In the genomic region with DNA sequence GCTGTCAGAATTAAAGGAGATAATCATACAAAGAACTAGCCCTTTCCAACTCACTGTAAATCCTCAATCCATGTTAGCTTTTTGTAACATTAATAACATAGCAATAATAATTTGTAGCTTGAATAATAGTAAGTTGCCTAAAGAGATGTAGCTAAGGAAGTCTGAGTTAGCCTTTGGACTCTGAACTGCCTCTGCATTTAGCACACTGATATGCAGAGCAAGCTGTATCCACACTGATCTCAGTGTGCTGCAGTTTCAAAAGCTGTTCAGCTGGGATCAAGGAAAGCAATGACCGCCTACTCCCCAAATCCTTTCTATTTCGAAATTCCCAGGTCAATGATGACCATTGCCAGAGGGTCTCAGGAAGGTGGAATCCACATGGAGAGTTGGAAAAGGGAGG, we compare ENCODE assay signal across 20 cellular contexts.
DNase-seq lines count a peak whose midpoint lies in the region; ATAC-seq and TF ChIP-seq lines count a peak whose summit lies in the region.
"Had no signal": no experiment of that assay in that cellular context is flagged by ENCODE, and none has a peak within 500 bp of the region (broad histone marks: within the 10 kb centered on the region; RNA-seq: fewer than 3 reads in every experiment).

No MANE protein-coding gene starts in this region.

- peak overlapping the region; percentile 7 for H3K27ac Mint-ChIP-seq in stimulated activated memory B cell treated with anti-CD40 and anti-IgM and Interleukin-4, amounts not matched to agents 10 μg/mL and 1 μg/mL and 100 μg/mL, for 72 hours
- H3K27ac Mint-ChIP-seq: B cell; CD8-positive, alpha-beta T cell; HFFc6 had no signal

- H3K4me3 Mint-ChIP-seq in stimulated activated memory B cell treated with anti-CD40 and anti-IgM and Interleukin-4, amounts not matched to agents 10 μg/mL and 1 μg/mL and 100 μg/mL, for 72 hours: no peak overlapping the region
- H3K4me3 Mint-ChIP-seq: B cell; CD4-positive, CD25-positive, alpha-beta regulatory T cell; CD8-positive, alpha-beta T cell; HFFc6 had no signal

- peaks cover 8% of the 10 kb centered on the region for H3K4me1 Mint-ChIP-seq in stimulated activated memory B cell treated with anti-CD40 and anti-IgM and Interleukin-4, amounts not matched to agents 10 μg/mL and 1 μg/mL and 100 μg/mL, for 72 hours
- H3K4me1 Mint-ChIP-seq: B cell had no signal

- TF ChIP-seq CTCF in cardiac muscle cell (IDR thresholded peaks at IDR 0.05; ENCODE audit: low read depth, low read length) (no peak), hepatocyte (IDR thresholded peaks at IDR 0.05; ENCODE audit: poor library complexity) (no peak)

- no peaks in the 10 kb centered on the region for H3K36me3 ChIP-seq in cardiac muscle cell
- no peaks in the 10 kb centered on the region for H3K36me3 ChIP-seq in hepatocyte (replicated peaks; ENCODE audit: insufficient read depth, low read depth)
- no peaks in the 10 kb centered on the region for H3K36me3 ChIP-seq in aorta (ENCODE audit: control insufficient read depth in 1 of 2, insufficient read depth in 2 of 2, low read length in 1 of 2)
- H3K36me3 ChIP-seq: BLaER1, HAP-1 had no signal

- no peaks in the 10 kb centered on the region for H3K36me3 Mint-ChIP-seq in stimulated activated memory B cell treated with anti-CD40 and anti-IgM and Interleukin-4, amounts not matched to agents 10 μg/mL and 1 μg/mL and 100 μg/mL, for 72 hours
- H3K36me3 Mint-ChIP-seq: CD8-positive, alpha-beta T cell had no signal

- DNase-seq in cardiac muscle cell (ENCODE audit: low read depth in 1 of 2, low spot score in 1 of 2) (no peak), right cardiac atrium (no peak), hepatocyte (ENCODE audit: low spot score) (peak; percentile 39), mucosa of gallbladder (ENCODE audit: low spot score) (peak; percentile 16), aorta (no peak), NCI-H1694 treated with DMSO at 0.1 percent for 48 hours (lab: John Stamatoyannopoulos, UW) (no peak), COLO829 (ENCODE audit: low spot score) (no peak)
- DNase-seq: CD4-positive, CD25-positive, alpha-beta regulatory T cell; CD8-positive, alpha-beta T cell; DMS53; DMS79 treated with DMSO at 0.1 percent for 48 hours; GF-D8; GOT3; HFFc6 had no signal

- no peaks in the 10 kb centered on the region for H4K20me1 ChIP-seq in hepatocyte (ENCODE audit: insufficient read depth, poor library complexity, severe bottlenecking)
- H4K20me1 ChIP-seq: BLaER1 had no signal

- H3K27ac ChIP-seq in cardiac muscle cell (peak overlapping the region; percentile 62), right cardiac atrium (ENCODE audit: low read length) (no peak overlapping the region), hepatocyte (no peak overlapping the region), aorta (ENCODE audit: low read depth in 1 of 2, low read length in 2 of 2) (no peak overlapping the region)
- H3K27ac ChIP-seq: 22Rv1, BLaER1, C4-2B had no signal

- H3K4me1 ChIP-seq in cardiac muscle cell (ENCODE audit: low read depth) (peaks cover 59% of the 10 kb centered on the region), right cardiac atrium (ENCODE audit: control insufficient read depth, insufficient read depth, low read length) (no peaks in the 10 kb centered on the region), hepatocyte (ENCODE audit: insufficient read depth) (no peaks in the 10 kb centered on the region), aorta (ENCODE audit: control insufficient read depth in 1 of 2, insufficient read depth in 2 of 2, low read length in 2 of 2) (peaks cover 2% of the 10 kb centered on the region in 2 donors)
- H3K4me1 ChIP-seq: HAP-1 had no signal

- ATAC-seq in right cardiac atrium (no peak), aorta (ENCODE audit: low FRiP score) (no peak)
- ATAC-seq in stimulated activated memory B cell treated with anti-CD40 and anti-IgM and Interleukin-4, amounts not matched to agents 10 μg/mL and 1 μg/mL and 100 μg/mL, for 72 hours: no peak
- ATAC-seq: CD8-positive, alpha-beta T cell had no signal

- no peaks in the 10 kb centered on the region for H3K9me2 ChIP-seq in hepatocyte (replicated peaks; ENCODE audit: insufficient read depth)

- no peaks in the 10 kb centered on the region for H3K9me3 Mint-ChIP-seq in stimulated activated memory B cell treated with anti-CD40 and anti-IgM and Interleukin-4, amounts not matched to agents 10 μg/mL and 1 μg/mL and 100 μg/mL, for 72 hours
- H3K9me3 Mint-ChIP-seq: HFFc6 had no signal

- 93% methylated on average over 2 of the region's 2 CpGs for WGBS in right cardiac atrium
- 63% methylated on average over 2 of the region's 2 CpGs for WGBS in hepatocyte (ENCODE audit: low lambda C conversion rate, missing lambda C conversion rate)
- WGBS in aorta, 2 donors: 94 to 100% methylated on average over 2 of the region's 2 CpGs

- H2AFZ ChIP-seq in hepatocyte: no peak overlapping the region

- no peak overlapping the region for H3K4me3 ChIP-seq in cardiac muscle cell
- no peak overlapping the region for H3K4me3 ChIP-seq in right cardiac atrium (ENCODE audit: low read length)
- H3K4me3 ChIP-seq in hepatocyte: no peak overlapping the region
- H3K4me3 ChIP-seq in aorta (ENCODE audit: low read length in 2 of 2): no peak overlapping the region
- H3K4me3 ChIP-seq: BLaER1, HAP-1 had no signal

- no peaks in the 10 kb centered on the region for H3K27me3 ChIP-seq in cardiac muscle cell
- no peaks in the 10 kb centered on the region for H3K27me3 ChIP-seq in right cardiac atrium (ENCODE audit: control insufficient read depth, insufficient read depth)
- peaks cover 3% of the 10 kb centered on the region for H3K27me3 ChIP-seq in hepatocyte
- H3K27me3 ChIP-seq in aorta (ENCODE audit: control insufficient read depth in 1 of 2, insufficient read depth in 2 of 2, low read length in 1 of 2): no peaks in the 10 kb centered on the region
- H3K27me3 ChIP-seq: BLaER1 had no signal

- intact Hi-C loops in right cardiac atrium (cut with DNase I) (no loop called here), aorta (cut with DNase I) (no loop called here)

- H3K79me2 ChIP-seq in hepatocyte: no peaks in the 10 kb centered on the region

- H3K27me3 Mint-ChIP-seq in stimulated activated memory B cell treated with anti-CD40 and anti-IgM and Interleukin-4, amounts not matched to agents 10 μg/mL and 1 μg/mL and 100 μg/mL, for 72 hours: peaks cover 13% of the 10 kb centered on the region

- H3K4me2 ChIP-seq in hepatocyte: no peak overlapping the region
- H3K4me2 ChIP-seq: BLaER1 had no signal

- no peaks in the 10 kb centered on the region for H3K9me3 ChIP-seq in cardiac muscle cell (ENCODE audit: low read depth)
- no peaks in the 10 kb centered on the region for H3K9me3 ChIP-seq in right cardiac atrium (ENCODE audit: control insufficient read depth, low read length)
- no peaks in the 10 kb centered on the region for H3K9me3 ChIP-seq in hepatocyte (ENCODE audit: low read depth)
- no peaks in the 10 kb centered on the region for H3K9me3 ChIP-seq in aorta (ENCODE audit: control insufficient read depth, low read length)
- H3K9me3 ChIP-seq: BLaER1, HAP-1 had no signal

Comparison
In these comparisons a context has a peak if more than half of its experiments do, and no peak if none do; other contexts are left out.
1. DNase-seq: peak in hepatocyte (single experiment) and mucosa of gallbladder (single experiment); none in cardiac muscle cell (0 of 2), right cardiac atrium (0 of 3), aorta (0 of 2), NCI-H1694 treated with DMSO at 0.1 percent for 48 hours (single experiment) and COLO829 (single experiment).